In genomic region chr11:21301981-21302380, GRCh38 we compare ENCODE assay signal across 29 cellular contexts.
"Had no signal": no experiment of that assay in that cellular context is flagged by ENCODE, and none has a peak within 500 bp of the region (broad histone marks: within the 10 kb centered on the region; RNA-seq: fewer than 3 reads in every experiment).

No MANE protein-coding gene starts in this region.

- H3K27ac Mint-ChIP-seq: dendritic cell treated with granulocyte-macrophage colony-stimulating factor and Interleukin-4, amounts not matched to agents 40 ng/mL and 50 ng/mL, for 4 days; effector memory CD8-positive, alpha-beta T cell; endodermal cell had no signal

- H3K4me3 ChIP-seq: colonic mucosa, coronary artery, dorsolateral prefrontal cortex, esophagus muscularis mucosa, esophagus squamous epithelium, gastrocnemius medialis, gastroesophageal sphincter, heart left ventricle, heart right ventricle had no signal

- H3K9me3 ChIP-seq: colonic mucosa, esophagus squamous epithelium, gastrocnemius medialis had no signal

- ATAC-seq: effector memory CD8-positive, alpha-beta T cell; esophagus mucosa; foreskin keratinocyte; gastrocnemius medialis; gastroesophageal sphincter; heart left ventricle; heart right ventricle had no signal

- FAIRE-seq: colon, endometrium, endothelial cell of umbilical vein, frontal cortex had no signal

- H3K4me3 Mint-ChIP-seq: dendritic cell treated with granulocyte-macrophage colony-stimulating factor and Interleukin-4, amounts not matched to agents 40 ng/mL and 50 ng/mL, for 4 days; effector memory CD8-positive, alpha-beta T cell; endodermal cell had no signal

- H3K9me3 Mint-ChIP-seq: dendritic cell treated with granulocyte-macrophage colony-stimulating factor and Interleukin-4, amounts not matched to agents 40 ng/mL and 50 ng/mL, for 4 days had no signal

- H3K27me3 Mint-ChIP-seq: dendritic cell treated with granulocyte-macrophage colony-stimulating factor and Interleukin-4, amounts not matched to agents 40 ng/mL and 50 ng/mL, for 4 days; effector memory CD8-positive, alpha-beta T cell had no signal

- H3K4me1 ChIP-seq: colonic mucosa, esophagus muscularis mucosa, esophagus squamous epithelium, foreskin keratinocyte, gastrocnemius medialis, gastroesophageal sphincter, heart left ventricle, heart right ventricle had no signal

- H3K36me3 ChIP-seq: colonic mucosa, esophagus muscularis mucosa, esophagus squamous epithelium, gastrocnemius medialis, gastroesophageal sphincter, heart left ventricle, heart right ventricle had no signal

- H3K27me3 ChIP-seq: colonic mucosa, dorsolateral prefrontal cortex, esophagus muscularis mucosa, esophagus squamous epithelium, foreskin keratinocyte, gastrocnemius medialis, gastroesophageal sphincter, heart left ventricle, heart right ventricle had no signal

- H3K27ac ChIP-seq: colonic mucosa, coronary artery, dorsolateral prefrontal cortex, epithelial cell of prostate, esophagus muscularis mucosa, esophagus squamous epithelium, foreskin keratinocyte, gastrocnemius medialis, gastroesophageal sphincter, heart left ventricle, heart right ventricle had no signal

- DNase-seq: colonic mucosa; cortex of kidney; dermis blood vessel endothelial cell; dorsolateral prefrontal cortex; effector CD4-positive, alpha-beta T cell; effector CD8-positive, alpha-beta T cell; effector memory CD4-positive, alpha-beta T cell; effector memory CD8-positive, alpha-beta T cell; endodermal cell; erythroblast; esophagus squamous epithelium; foreskin fibroblast; foreskin keratinocyte; foreskin melanocyte; gastrocnemius medialis; glutamatergic neuron; head of caudate nucleus; heart left ventricle; heart right ventricle had no signal
